Comparison of ENCODE assay signal across 3 cellular contexts in genomic region chr4:12145106-12145505, GRCh38.
"Had no signal": no experiment of that assay in that cellular context is flagged by ENCODE, and none has a peak within 500 bp of the region (broad histone marks: within the 10 kb centered on the region; RNA-seq: fewer than 3 reads in every experiment).

No MANE protein-coding gene starts in this region.

- ATAC-seq: GM12878 had no signal

- H3K4me3 ChIP-seq: GM12878 had no signal

- DNase-seq: GDM1, GF-D8 had no signal
